ENCODE assay signal across 8 cellular contexts in the genomic region with DNA sequence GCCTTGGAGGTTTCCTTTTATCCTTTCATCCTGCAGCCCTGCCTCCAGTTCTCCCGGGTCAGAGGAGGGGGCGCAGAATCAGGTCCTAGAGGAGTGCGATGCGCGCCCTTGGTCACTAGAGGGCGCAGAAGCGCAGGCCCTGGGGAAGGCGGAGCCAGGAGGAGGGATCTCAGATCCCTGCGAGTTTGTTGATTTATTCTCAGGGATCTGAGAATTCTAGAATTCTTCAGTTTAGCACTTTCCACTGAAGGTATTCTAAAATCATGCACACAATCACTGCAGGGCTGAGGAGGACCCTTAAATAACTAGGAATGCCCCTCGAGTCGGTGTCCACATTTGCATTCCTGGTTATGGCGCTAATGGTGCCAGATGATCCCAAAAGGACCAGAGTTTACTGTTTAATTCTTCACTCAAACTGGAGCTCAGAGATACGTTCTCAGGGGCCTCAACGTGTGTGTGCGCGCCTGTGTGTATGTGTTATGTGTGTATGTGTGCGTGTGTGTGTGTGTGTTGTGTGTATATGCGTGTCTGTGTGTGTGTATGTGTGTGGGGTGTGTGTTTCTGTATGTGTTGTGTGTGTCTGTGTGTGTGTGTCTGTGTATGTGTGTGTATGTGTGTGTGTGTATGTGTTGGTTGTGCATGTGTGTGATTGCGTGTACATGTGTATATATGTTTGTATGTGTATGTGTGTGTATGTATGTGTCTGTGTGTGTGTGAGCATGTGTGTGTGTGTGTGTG. TPM values are rescaled to one million over a fixed set of nuclear protein-coding genes. Genes with fewer than 3 reads are reported as not detected.
DNase-seq lines count a peak whose midpoint lies in the region; ATAC-seq and TF ChIP-seq lines count a peak whose summit lies in the region.

No MANE protein-coding gene starts in this region.

- no peak overlapping the region for H4K5ac ChIP-seq in mesendoderm (ENCODE audit: low read length)

- H3K9me3 ChIP-seq in AG04450 (ENCODE audit: control insufficient read depth, insufficient read depth, low read length), result no peaks in the 10 kb centered on the region
- no peaks in the 10 kb centered on the region for H3K9me3 ChIP-seq in duodenal mucosa (ENCODE audit: control insufficient read depth in 1 of 2, low read length in 2 of 2)

- H3K27ac ChIP-seq in AG04450 (ENCODE audit: low read depth, low read length) (no peak overlapping the region), duodenal mucosa (ENCODE audit: low read depth, low read length) (no peak overlapping the region), mesendoderm (ENCODE audit: low read depth, low read length) (no peak overlapping the region)

- H3K56ac ChIP-seq in mesendoderm (ENCODE audit: low read length), result peak overlapping the region; percentile 84

- H3K4ac ChIP-seq in mesendoderm (ENCODE audit: low read depth, low read length), result no peak overlapping the region

- no CpG with 5 or more reads among the region's 19 CpGs for WGBS in mesendoderm (ENCODE audit: extremely low coverage, insufficient coverage, low lambda C conversion rate)

- H3K27me3 ChIP-seq in AG04450 (ENCODE audit: control insufficient read depth, insufficient read depth, low read length), result peaks cover 10% of the 10 kb centered on the region
- H3K27me3 ChIP-seq in duodenal mucosa (ENCODE audit: control insufficient read depth in 1 of 2, insufficient read depth in 2 of 2, low read length in 2 of 2), result peaks cover 0 to 3% of the 10 kb centered on the region in 2 donors
- no peaks in the 10 kb centered on the region for H3K27me3 ChIP-seq in mesendoderm (ENCODE audit: insufficient read depth, low read length, poor library complexity)

- H2AK5ac ChIP-seq in mesendoderm (ENCODE audit: low read length), result no peak overlapping the region

- no peak overlapping the region for H3K23ac ChIP-seq in mesendoderm (ENCODE audit: low read length)

- CTCF ChIA-PET in AG04450 (lab: Charles Lee), result interaction anchor here (0.7 to 1.6 kb wide), 7 partner anchors 10 to 1749 kb away, joined by 3 to 4 read pairs (median 4); no protein-coding TSS in a partner anchor

- H3K4me2 ChIP-seq in mesendoderm (ENCODE audit: low read length), result peak overlapping the region; percentile 32

- no peaks in the 10 kb centered on the region for H3K79me1 ChIP-seq in mesendoderm (ENCODE audit: low read length)

- no peaks in the 10 kb centered on the region for H3K36me3 ChIP-seq in duodenal mucosa (ENCODE audit: control insufficient read depth in 1 of 2, insufficient read depth in 2 of 2, low read length in 2 of 2)
- H3K36me3 ChIP-seq in mesendoderm (ENCODE audit: control insufficient read depth, insufficient read depth, low read length), result no peaks in the 10 kb centered on the region

- peak overlapping the region; percentile 27 for H3K4me3 ChIP-seq in AG04450 (ENCODE audit: low read depth, low read length)
- peak overlapping the region; percentile 33 to 37 for H3K4me3 ChIP-seq in duodenal mucosa (ENCODE audit: low read depth in 1 of 2, low read length in 2 of 2)
- H3K4me3 ChIP-seq in mesendoderm (ENCODE audit: low read length), result no peak overlapping the region

- H3K9ac ChIP-seq in duodenal mucosa (ENCODE audit: low read depth in 1 of 2, low read length in 2 of 2), result no peak overlapping the region
- H3K9ac ChIP-seq in mesendoderm (ENCODE audit: low read length), result peak overlapping the region; percentile 28

- POLR2A ChIA-PET in AG04450 (lab: Yijun Ruan, JAX), result no interaction called here

- H3K18ac ChIP-seq in mesendoderm (ENCODE audit: low read length), result no peak overlapping the region

- ATAC-seq in GM18508 (IDR thresholded peaks at IDR 0.05; ENCODE audit: insufficient read depth, unreplicated experiment) (peak; percentile 58), HG02970 (IDR thresholded peaks at IDR 0.05; ENCODE audit: low FRiP score, unreplicated experiment) (peak; percentile 87)

- no peak overlapping the region for H2BK15ac ChIP-seq in mesendoderm (replicated peaks; ENCODE audit: low read depth)

- peak; percentile 16 for DNase-seq in AG04450 (ENCODE audit: low read depth, low spot score)
- peak; percentile 3 for DNase-seq in NCI-H2029 treated with DMSO at 0.1 percent for 48 hours (lab: John Stamatoyannopoulos, UW)
- DNase-seq in activated CD4-positive, alpha-beta T cell treated with anti-CD3 and anti-CD28 coated beads, Interleukin-2, amount 50 U/mL, for 4 hours, result peak; percentile 29 to 48
- DNase-seq in mesendoderm, result peak; percentile 85
- peak; percentile 45 for DNase-seq in stimulated activated CD8-positive, alpha-beta memory T cell treated with anti-CD3 and anti-CD28 coated beads, Interleukin-2, amount 100 ng/mL, for 48 hours (ENCODE audit: low read depth in 2 of 2)

- H3K79me2 ChIP-seq in mesendoderm (ENCODE audit: control insufficient read depth, insufficient read depth, low read length), result no peaks in the 10 kb centered on the region

- TF ChIP-seq CTCF in AG04450 (IDR thresholded peaks at IDR 0.05; ENCODE audit: low read depth, low read length), result peak; percentile 99

- H3K4me1 ChIP-seq in duodenal mucosa (ENCODE audit: control insufficient read depth in 1 of 2, insufficient read depth in 2 of 2, low read length in 2 of 2), result peaks cover 3 to 7% of the 10 kb centered on the region in 2 donors
- H3K4me1 ChIP-seq in mesendoderm (ENCODE audit: control insufficient read depth, low read depth, low read length), result no peaks in the 10 kb centered on the region

- H2BK5ac ChIP-seq in mesendoderm (ENCODE audit: low read length), result no peak overlapping the region

- no peak overlapping the region for H2BK120ac ChIP-seq in mesendoderm (ENCODE audit: low read depth, low read length)

- H4K8ac ChIP-seq in mesendoderm (ENCODE audit: low read depth, low read length), result no peak overlapping the region

RNA-seq across cellular contexts. Expression of a gene that starts 6.9 kb away (rescaled TPM):
- polyA plus RNA-seq in AG04450 (2011; rRNA removed), result 41.0 and 42.5 TPM in 2 replicates
- 73.7 and 88.3 TPM in 2 replicates for polyA minus RNA-seq in AG04450 (2011; rRNA and poly(A)+ RNA removed)
- 80.8 TPM for polyA plus RNA-seq in mesendoderm (2013, experiment 1 of 2)
- polyA plus RNA-seq in mesendoderm (2013, experiment 2 of 2), result 82.3 TPM

Comparison
In these comparisons a context has a peak if more than half of its experiments do, and no peak if none do; other contexts are left out.
1. DNase-seq: peak in every context shown above with its lines; median percentile 85 in mesendoderm; 45 in stimulated activated CD8-positive, alpha-beta memory T cell treated with anti-CD3 and anti-CD28 coated beads, Interleukin-2, amount 100 ng/mL, for 48 hours; 38 in activated CD4-positive, alpha-beta T cell treated with anti-CD3 and anti-CD28 coated beads, Interleukin-2, amount 50 U/mL, for 4 hours; 16 in AG04450; 3 in NCI-H2029 treated with DMSO at 0.1 percent for 48 hours.